Comparison of ENCODE assay signal across 17 cellular contexts in the genomic region with DNA sequence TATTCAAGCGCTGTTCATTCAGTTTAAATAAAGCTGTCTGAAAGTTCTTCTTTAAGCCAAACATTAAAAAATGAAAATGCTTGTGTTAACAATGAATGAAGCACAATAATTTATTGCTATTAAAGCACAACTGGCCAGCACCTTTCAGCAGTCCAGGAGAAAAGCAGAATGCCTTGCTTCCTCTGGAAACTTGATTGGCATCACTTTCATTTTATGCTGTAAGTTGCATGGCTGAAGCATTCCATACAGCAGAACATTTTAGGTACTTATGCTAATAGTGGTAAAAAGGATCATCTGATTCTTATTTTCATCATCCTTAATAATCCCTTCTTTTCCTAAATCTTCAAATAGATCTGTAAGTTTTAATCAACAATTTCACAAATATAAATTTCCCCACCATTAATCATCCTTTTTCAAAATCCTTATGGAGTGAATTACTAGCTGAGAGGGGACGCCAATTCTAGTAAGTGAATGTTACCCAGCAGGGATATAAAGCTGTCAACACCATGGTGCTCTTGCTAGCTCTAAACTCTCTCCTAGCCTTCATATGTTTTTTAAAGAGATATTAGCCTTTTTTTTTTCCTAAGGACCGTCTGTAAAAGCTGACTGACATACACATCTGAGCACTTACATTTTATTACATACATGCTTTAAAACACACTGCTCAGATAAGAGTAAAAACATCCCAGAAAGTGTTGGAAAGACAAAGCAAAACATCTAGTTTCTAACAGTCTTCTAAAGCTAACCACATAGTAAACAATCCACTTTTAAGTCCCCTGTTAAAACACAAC. TPM values are rescaled to one million over a fixed set of nuclear protein-coding genes. Genes with fewer than 3 reads are reported as not detected.
A peak's percentile ranks its signal among the peaks of the same experiment; 100 is the strongest.
DNase-seq lines count a peak whose midpoint lies in the region; ATAC-seq, FAIRE-seq and TF ChIP-seq lines count a peak whose summit lies in the region.
"Had no signal": no experiment of that assay in that cellular context is flagged by ENCODE, and none has a peak within 500 bp of the region (broad histone marks: within the 10 kb centered on the region; RNA-seq: fewer than 3 reads in every experiment).

No MANE protein-coding gene starts in this region.

- no peak for TF ChIP-seq POLR2A in K562 (conservative IDR thresholded peaks at IDR 0.05)
- no peak for TF ChIP-seq POLR2A in right lobe of liver (IDR thresholded peaks at IDR 0.05)

- TF ChIP-seq RAD21 in K562 (CRISPR knock-in tag; conservative IDR thresholded peaks at IDR 0.05 in 1 of 2, IDR thresholded peaks at IDR 0.05 in 1 of 2), result no peak

- peaks cover 5 to 10% of the 10 kb centered on the region in 2 experiments; a peak in 4 of 5 replicates for H3K4me1 ChIP-seq in K562 (replicated peaks in 1 of 2; ENCODE audit: control insufficient read depth in 2 of 2, insufficient read depth in 2 of 2, low read length in 2 of 2)
- peaks cover 0 to 13% (median 6%) of the 10 kb centered on the region in 4 donors for H3K4me1 ChIP-seq in right lobe of liver
- no peaks in the 10 kb centered on the region for H3K4me1 ChIP-seq in aorta (ENCODE audit: control insufficient read depth in 1 of 2, insufficient read depth in 2 of 2, low read length in 2 of 2)
- H3K4me1 ChIP-seq in right atrium auricular region, result peaks cover 0 to 22% of the 10 kb centered on the region in 2 donors

- FAIRE-seq in K562 (lab: Jason Lieb, UNC), result no peak
- FAIRE-seq: HTR-8/SVneo had no signal

- in situ Hi-C loops in K562 (cut with MboI), result no loop called here

- H3K9me3 ChIP-seq in K562 (replicated peaks; ENCODE audit: control insufficient read depth, insufficient read depth, low read depth, low read length) (no peaks in the 10 kb centered on the region), right lobe of liver (no peaks in the 10 kb centered on the region), aorta (ENCODE audit: control insufficient read depth, low read length) (no peaks in the 10 kb centered on the region), right atrium auricular region (no peaks in the 10 kb centered on the region)
- H3K9me3 ChIP-seq: uterus had no signal

- no TSS peak for BruUV-seq in K562 (replicated peaks; lab: Mats Ljungman, UMichigan)

- peaks cover 98% of the 10 kb centered on the region for H3K79me2 ChIP-seq in K562 (ENCODE audit: control insufficient read depth, insufficient read depth, low read length)

- intact Hi-C loops in K562 (cut with micrococcal nuclease), result loop anchor here (10.0 kb wide), 1 partner anchor 1648 kb away; the partner anchor contains the start of gene PLCL1
- intact Hi-C loops in right lobe of liver (cut with DNase I), result no loop called here
- intact Hi-C loops in aorta (cut with DNase I), result loop anchor here in 1 of 2 donors (10.0 kb wide), 1 partner anchor 578 kb away; no protein-coding TSS in a partner anchor

- H3K36me3 ChIP-seq in K562 (ENCODE audit: control insufficient read depth, insufficient read depth, low read length) (peaks cover 55% of the 10 kb centered on the region), right lobe of liver (no peaks in the 10 kb centered on the region), aorta (ENCODE audit: control insufficient read depth in 1 of 2, insufficient read depth in 2 of 2, low read length in 1 of 2) (no peaks in the 10 kb centered on the region), right atrium auricular region (no peaks in the 10 kb centered on the region)
- H3K36me3 ChIP-seq: uterus had no signal

- no peak for TF ChIP-seq EP300 in K562 (IDR thresholded peaks at IDR 0.05; ENCODE audit: low read length)

- CTCF ChIA-PET in K562 (lab: Yijun Ruan, JAX; ENCODE audit: low intra/inter-chr PET ratio), result no interaction called here

- no peaks in the 10 kb centered on the region for H3K27me3 ChIP-seq in K562 (ENCODE audit: control insufficient read depth in 2 of 2, insufficient read depth in 2 of 2, low read length in 2 of 2)
- peaks cover 0 to 4% of the 10 kb centered on the region in 2 donors for H3K27me3 ChIP-seq in right lobe of liver
- H3K27me3 ChIP-seq in aorta (ENCODE audit: control insufficient read depth in 1 of 2, insufficient read depth in 2 of 2, low read length in 1 of 2), result no peaks in the 10 kb centered on the region
- H3K27me3 ChIP-seq in right atrium auricular region, result peaks cover 24 to 26% of the 10 kb centered on the region in 2 donors

- no peaks in the 10 kb centered on the region for H3K9me1 ChIP-seq in K562 (ENCODE audit: control insufficient read depth, insufficient read depth, low read length)

- POLR2A ChIA-PET in K562 (lab: Yijun Ruan, JAX), result interaction anchor here (0.7 to 1.0 kb wide), 2 partner anchors 60 to 73 kb away, joined by 3 to 5 read pairs; no protein-coding TSS in a partner anchor

- peak overlapping the region; percentile 92 for H3K27ac ChIP-seq in K562 (ENCODE audit: extremely low read depth, low read depth, low read length)
- H3K27ac ChIP-seq in right lobe of liver, result no peak overlapping the region
- H3K27ac ChIP-seq in aorta (ENCODE audit: low read depth in 1 of 2, low read length in 2 of 2), result no peak overlapping the region
- H3K27ac ChIP-seq in right atrium auricular region, result no peak overlapping the region
- H3K27ac ChIP-seq: uterus had no signal

- ATAC-seq in K562 (peak; percentile 21), right lobe of liver (no peak), aorta (ENCODE audit: low FRiP score) (no peak)
- ATAC-seq: effector memory CD8-positive, alpha-beta T cell; left lobe of liver had no signal

- H2AFZ ChIP-seq in K562 (ENCODE audit: low read depth, low read length), result no peak overlapping the region

- no peak for TF ChIP-seq CTCF in K562 (IDR thresholded peaks at IDR 0.05 in 2 of 3, conservative IDR thresholded peaks at IDR 0.05 in 1 of 3; ENCODE audit: insufficient read depth in 2 of 3, low read depth in 1 of 3, low read length in 3 of 3)
- no peak for TF ChIP-seq CTCF in right lobe of liver (IDR thresholded peaks at IDR 0.05)
- no peak for TF ChIP-seq CTCF in right atrium auricular region (IDR thresholded peaks at IDR 0.05)

- H3K4me3 ChIP-seq in K562, result peak overlapping the region; percentile 20; the same call in 1 of the 2 replicates
- H3K4me3 ChIP-seq in right lobe of liver, result no peak overlapping the region
- H3K4me3 ChIP-seq in aorta (ENCODE audit: low read length in 2 of 2), result no peak overlapping the region
- H3K4me3 ChIP-seq in right atrium auricular region, result no peak overlapping the region
- H3K4me3 ChIP-seq: uterus had no signal

- peak overlapping the region in 1 of 2 experiments; percentile 92; a peak in 2 of 4 replicates for H3K9ac ChIP-seq in K562 (ENCODE audit: insufficient read depth in 1 of 2, low read depth in 2 of 2, low read length in 2 of 2)

- WGBS in K562 (ENCODE audit: insufficient coverage, low coverage, missing lambda C conversion rate), result 21% methylated on average over 3 of the region's 3 CpGs
- 92% methylated on average over 3 of the region's 3 CpGs for WGBS in right lobe of liver (ENCODE audit: insufficient coverage, low coverage, low lambda C conversion rate, missing lambda C conversion rate)
- WGBS in aorta, 2 donors, result 95 to 96% methylated on average over 3 of the region's 3 CpGs

- DNase-seq in NCI-H82 (lab: John Stamatoyannopoulos, UW), result peak; percentile 32
- no peak for DNase-seq in NCI-H82 treated with DMSO at 0.1 percent for 48 hours (lab: John Stamatoyannopoulos, UW; ENCODE audit: unreplicated experiment)
- DNase-seq in NCI-H1694 treated with DMSO at 0.1 percent for 48 hours (lab: John Stamatoyannopoulos, UW), result peak; percentile 64
- DNase-seq in K562 (ENCODE audit: extremely low read depth in 1 of 4, low spot score in 3 of 4), result peak in 2 of 4 experiments; percentile 15 to 43
- no peak for DNase-seq in dermis blood vessel endothelial cell
- no peak for DNase-seq in right lobe of liver
- DNase-seq in aorta, result no peak
- no peak for DNase-seq in right atrium auricular region (ENCODE audit: low spot score)
- DNase-seq: activated CD4-positive, alpha-beta memory T cell treated with anti-CD3 and anti-CD28 coated beads, Interleukin-2, amount 10 ng/mL, durations not matched to agents 7 days and 5 days; activated CD4-positive, CD25-positive, alpha-beta regulatory T cell; activated naive CD4-positive, alpha-beta T cell; cerebellar nuclear complex; effector memory CD8-positive, alpha-beta T cell; NCI-H146; uterus had no signal

- H3K4me2 ChIP-seq in K562 (ENCODE audit: insufficient read depth, low read length), result peak overlapping the region; percentile 65

- H4K20me1 ChIP-seq in K562 (replicated peaks; ENCODE audit: control insufficient read depth, insufficient read depth, low read length), result no peaks in the 10 kb centered on the region

RNA-seq across cellular contexts. Expression of gene SATB2, which starts 5.3 kb away (rescaled TPM):
- 43.7 and 91.0 TPM in 2 replicates for total RNA-seq in K562 (2011; cell fraction: chromatin; rRNA removed; ENCODE audit: low replicate concordance)
- 18.8 and 27.8 TPM in 2 replicates for total RNA-seq in K562 (2011; cell fraction: nucleolus; rRNA removed)
- total RNA-seq in K562 (2011; cell fraction: nucleoplasm; rRNA removed), result 47.1 and 82.4 TPM in 2 replicates
- total RNA-seq in K562 (2014; rRNA removed) (15.1 and 21.1 TPM in 2 replicates), K562 (2014; rRNA removed; fragmentation: Illumina TruSeq; extraction: Trizol) (17.1 and 18.8 TPM in 2 replicates), K562 (2015; rRNA removed; fragmentation: Illumina TruSeq; extraction: Trizol) (18.6 and 19.5 TPM in 2 replicates), K562 (2021) (34.0 and 34.3 TPM in 2 replicates), dermis blood vessel endothelial cell (0.33 and 0.85 TPM in 2 replicates), right lobe of liver (1 to 10 TPM; 3.3 to 8.5 (median 6.0) TPM), aorta (10 to 100 TPM in 1 of 2 donors, 1 to 10 TPM in 1; 9.9 to 14.5 TPM), right atrium auricular region (1 to 10 TPM; 1.0 to 1.2 TPM)
- polyA plus RNA-seq in K562 (2011; rRNA removed) (8.7 and 9.9 TPM in 2 replicates), K562 (2014; fragmentation: Illumina TruSeq; extraction: Trizol) (21.1 and 21.8 TPM in 2 replicates), K562 (2014; fragmentation: Nextera tagmentation; extraction: Ambion mirVana) (10 to 100 TPM in 1 of 2 experiments, 1 to 10 TPM in 1; 4.5 to 10.0 TPM), K562 (2014; rRNA removed) (12.8 and 14.4 TPM in 2 replicates), aorta (1 to 10 TPM; 1.3 to 1.9 TPM)
- polyA plus RNA-seq in K562 (2011; cell fraction: cytosol; rRNA removed), result 5.8 and 9.5 TPM in 2 replicates
- 15.7 and 22.4 TPM in 2 replicates for polyA plus RNA-seq in K562 (2011; cell fraction: nucleus; rRNA removed)
- polyA plus RNA-seq in K562 (2012), result 9.2 and 12.2 TPM in 2 replicates
- polyA minus RNA-seq in K562 (2011; rRNA and poly(A)+ RNA removed), result 37.3 and 38.8 TPM in 2 replicates
- polyA minus RNA-seq in K562 (2011; cell fraction: cytosol; rRNA and poly(A)+ RNA removed), result 19.0 and 20.9 TPM in 2 replicates
- polyA minus RNA-seq in K562 (2011; cell fraction: nucleus; rRNA and poly(A)+ RNA removed), result 45.2 and 51.2 TPM in 2 replicates

Comparison
In these comparisons a context has a peak if more than half of its experiments do, and no peak if none do; other contexts are left out.
1. DNase-seq: peak in NCI-H82 (single experiment) and NCI-H1694 treated with DMSO at 0.1 percent for 48 hours (single experiment); none in NCI-H82 treated with DMSO at 0.1 percent for 48 hours (single experiment), dermis blood vessel endothelial cell (single experiment), right lobe of liver (0 of 3), aorta (0 of 2) and right atrium auricular region (single experiment).